ENCODE assay signal across 12 cellular contexts in genomic region chr21:44439211-44439600, GRCh38.
"Had no signal": no experiment of that assay in that cellular context is flagged by ENCODE, and none has a peak within 500 bp of the region (broad histone marks: within the 10 kb centered on the region; RNA-seq: fewer than 3 reads in every experiment).

No MANE protein-coding gene starts in this region.

- ATAC-seq: esophagus mucosa; stimulated activated effector memory CD8-positive, alpha-beta T cell treated with anti-CD3 and anti-CD28 coated beads, Interleukin-12 subunit alpha, Interleukin-12 subunit beta, amount 100 ng/mL, for 72 hours; T-cell had no signal

- H3K9me3 ChIP-seq: mucosa of descending colon had no signal

- H3K4me1 ChIP-seq: parathyroid adenoma had no signal

- H3K36me3 ChIP-seq: brain microvascular endothelial cell had no signal

- H3K9ac ChIP-seq: parathyroid adenoma had no signal

- H3K27ac ChIP-seq: brain microvascular endothelial cell, parathyroid adenoma had no signal

- H3K4me3 ChIP-seq: mucosa of descending colon had no signal

- H3K27ac Mint-ChIP-seq: activated naive CD4-positive, alpha-beta T cell treated with anti-CD3 and anti-CD28 coated beads, Interleukin-2, amount 50 U/mL, for 24 hours; activated T-helper 2 cell treated with anti-CD3 and anti-CD28 coated beads, Interferon-gamma antibody, Interleukin-2, Interleukin-4, amounts not matched to agents 10 μg/mL and 5 μg/mL and 100 μg/mL, durations not matched to agents 14 hours and 24 hours and 36 hours; stimulated activated effector memory CD8-positive, alpha-beta T cell treated with anti-CD3 and anti-CD28 coated beads, Interleukin-12 subunit alpha, Interleukin-12 subunit beta, amount 100 ng/mL, for 72 hours; T-cell; type B pancreatic cell had no signal

- FAIRE-seq: endometrium had no signal

- H3K4me1 Mint-ChIP-seq: activated naive CD4-positive, alpha-beta T cell treated with anti-CD3 and anti-CD28 coated beads, Interleukin-2, amount 50 U/mL, for 24 hours; T-cell had no signal

- H3K27me3 Mint-ChIP-seq: activated naive CD4-positive, alpha-beta T cell treated with anti-CD3 and anti-CD28 coated beads, Interleukin-2, amount 50 U/mL, for 24 hours; T-cell; type B pancreatic cell had no signal

- DNase-seq: activated CD4-positive, alpha-beta T cell treated with anti-CD3 and anti-CD28 coated beads for 4 hours; activated T-cell treated with anti-CD3 and anti-CD28 coated beads for 4 hours; brain microvascular endothelial cell; T-cell had no signal

- H3K36me3 Mint-ChIP-seq: activated naive CD4-positive, alpha-beta T cell treated with anti-CD3 and anti-CD28 coated beads, Interleukin-2, amount 50 U/mL, for 24 hours; stimulated activated effector memory CD8-positive, alpha-beta T cell treated with anti-CD3 and anti-CD28 coated beads, Interleukin-12 subunit alpha, Interleukin-12 subunit beta, amount 100 ng/mL, for 72 hours; T-cell; type B pancreatic cell had no signal

- H3K9me3 Mint-ChIP-seq: activated naive CD4-positive, alpha-beta T cell treated with anti-CD3 and anti-CD28 coated beads, Interleukin-2, amount 50 U/mL, for 24 hours; activated T-helper 2 cell treated with anti-CD3 and anti-CD28 coated beads, Interferon-gamma antibody, Interleukin-2, Interleukin-4, amounts not matched to agents 10 μg/mL and 5 μg/mL and 100 μg/mL, durations not matched to agents 14 hours and 24 hours and 36 hours; stimulated activated effector memory CD8-positive, alpha-beta T cell treated with anti-CD3 and anti-CD28 coated beads, Interleukin-12 subunit alpha, Interleukin-12 subunit beta, amount 100 ng/mL, for 72 hours; T-cell; type B pancreatic cell had no signal

- H3K4me3 Mint-ChIP-seq: activated naive CD4-positive, alpha-beta T cell treated with anti-CD3 and anti-CD28 coated beads, Interleukin-2, amount 50 U/mL, for 24 hours; stimulated activated effector memory CD8-positive, alpha-beta T cell treated with anti-CD3 and anti-CD28 coated beads, Interleukin-12 subunit alpha, Interleukin-12 subunit beta, amount 100 ng/mL, for 72 hours; T-cell; type B pancreatic cell had no signal
